In the genomic region with DNA sequence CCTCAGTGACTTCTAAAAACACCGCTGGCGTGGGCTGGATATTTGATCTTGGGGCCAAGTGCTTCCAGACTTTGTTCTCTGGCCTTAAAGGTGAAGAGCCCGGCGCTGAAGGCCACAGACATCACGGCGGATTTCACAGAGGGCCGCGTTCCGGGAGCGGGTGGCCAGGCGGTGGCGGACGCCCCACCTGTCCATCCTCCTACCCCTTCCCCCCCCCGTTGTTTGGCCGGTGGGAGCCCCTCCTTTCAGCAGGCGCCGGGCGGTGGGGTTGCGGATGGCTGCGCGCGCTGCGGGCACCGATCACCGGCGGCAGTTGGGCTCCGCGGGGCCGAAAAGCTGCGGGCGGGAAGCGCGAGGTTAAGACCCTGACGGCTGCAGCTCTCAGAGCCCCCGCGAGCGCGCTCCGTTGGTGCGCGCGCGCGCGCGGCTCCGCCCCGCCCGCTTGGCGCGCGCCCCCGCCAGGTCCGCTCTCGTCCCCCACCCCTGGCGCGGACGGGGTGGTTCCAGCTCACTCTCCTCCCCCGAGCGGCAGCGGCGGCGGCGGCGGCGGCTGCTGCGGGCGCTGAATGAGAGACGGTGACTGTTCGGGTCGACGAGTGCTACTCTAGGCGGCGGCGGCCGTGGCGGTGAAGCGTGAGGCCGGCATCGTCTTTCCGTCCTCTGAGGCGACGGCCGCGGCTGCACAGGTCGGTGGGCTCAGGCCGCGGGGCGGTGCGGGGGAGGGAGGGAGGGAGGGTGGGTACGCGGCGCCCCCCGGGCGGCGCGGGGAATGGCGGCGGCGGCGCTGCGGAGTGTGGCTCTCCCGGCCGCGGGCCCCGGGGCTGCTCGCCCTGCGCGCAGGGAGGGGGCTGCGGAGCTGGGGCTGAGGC, we compare ENCODE assay signal across 8 cellular contexts. TPM values are rescaled to one million over a fixed set of nuclear protein-coding genes. Genes with fewer than 3 reads are reported as not detected.
DNase-seq lines count a peak whose midpoint lies in the region; ATAC-seq, FAIRE-seq and TF ChIP-seq lines count a peak whose summit lies in the region.

A gene with protein sequence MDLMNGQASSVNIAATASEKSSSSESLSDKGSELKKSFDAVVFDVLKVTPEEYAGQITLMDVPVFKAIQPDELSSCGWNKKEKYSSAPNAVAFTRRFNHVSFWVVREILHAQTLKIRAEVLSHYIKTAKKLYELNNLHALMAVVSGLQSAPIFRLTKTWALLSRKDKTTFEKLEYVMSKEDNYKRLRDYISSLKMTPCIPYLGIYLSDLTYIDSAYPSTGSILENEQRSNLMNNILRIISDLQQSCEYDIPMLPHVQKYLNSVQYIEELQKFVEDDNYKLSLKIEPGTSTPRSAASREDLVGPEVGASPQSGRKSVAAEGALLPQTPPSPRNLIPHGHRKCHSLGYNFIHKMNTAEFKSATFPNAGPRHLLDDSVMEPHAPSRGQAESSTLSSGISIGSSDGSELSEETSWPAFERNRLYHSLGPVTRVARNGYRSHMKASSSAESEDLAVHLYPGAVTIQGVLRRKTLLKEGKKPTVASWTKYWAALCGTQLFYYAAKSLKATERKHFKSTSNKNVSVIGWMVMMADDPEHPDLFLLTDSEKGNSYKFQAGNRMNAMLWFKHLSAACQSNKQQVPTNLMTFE (plus strand): TSS at position 511 of the 869 bp plus-strand sequence. CDS start 51,521 bp downstream, outside the sequence.

- peak within 1 kb of the TSS; percentile 91 for H3K27ac ChIP-seq in DOHH2 (ENCODE audit: low read depth, low read length)
- H3K27ac ChIP-seq in KMS-11: peak within 1 kb of the TSS; percentile 44
- no peak within 1 kb of the TSS for H3K27ac ChIP-seq in SK-N-MC
- peak within 1 kb of the TSS; percentile 80 to 98 (median 94) for H3K27ac ChIP-seq in pancreas
- peak within 1 kb of the TSS; percentile 86 to 98 (median 94) for H3K27ac ChIP-seq in transverse colon

- peak within 1 kb of the TSS; percentile 74 for H3K9ac ChIP-seq in KMS-11
- peak within 1 kb of the TSS; percentile 65 for H3K9ac ChIP-seq in SK-N-MC (ENCODE audit: insufficient read length)

- H3K27me3 ChIP-seq in DOHH2 (ENCODE audit: control insufficient read depth, low read length): no peaks in the 10 kb centered on the region
- no peaks in the 10 kb centered on the region for H3K27me3 ChIP-seq in KMS-11 (ENCODE audit: insufficient read depth, low read depth)
- H3K27me3 ChIP-seq in pancreas: no peaks in the 10 kb centered on the region
- no peaks in the 10 kb centered on the region for H3K27me3 ChIP-seq in transverse colon

- peak within 1 kb of the TSS; percentile 76 for H3K27ac Mint-ChIP-seq in activated naive CD8-positive, alpha-beta T cell treated with anti-CD3 and anti-CD28 coated beads, Interleukin-2, amount 10 ng/mL, durations not matched to agents 7 days and 5 days

- TF ChIP-seq POLR2A in transverse colon (IDR thresholded peaks at IDR 0.05): peak; percentile 53

- ATAC-seq in GM21717 (IDR thresholded peaks at IDR 0.05; ENCODE audit: unreplicated experiment): peak; percentile 66
- peak; percentile 62 for ATAC-seq in activated naive CD8-positive, alpha-beta T cell treated with anti-CD3 and anti-CD28 coated beads, Interleukin-2, amount 10 ng/mL, durations not matched to agents 7 days and 5 days (ENCODE audit: low read depth)
- ATAC-seq in pancreas: peak; percentile 75 to 87 (median 84)

- WGBS in pancreas, 2 donors: 1% methylated on average over 34 to 110 of the region's 110 CpGs
- 4% methylated on average over 13 of the region's 110 CpGs; no CpG with 5 or more reads in 1 of the 2 donors for WGBS in transverse colon (ENCODE audit: low coverage in 1 of 2), 2 donors

- H3K9me3 Mint-ChIP-seq in activated naive CD8-positive, alpha-beta T cell treated with anti-CD3 and anti-CD28 coated beads, Interleukin-2, amount 10 ng/mL, durations not matched to agents 7 days and 5 days: no peaks in the 10 kb centered on the region

- peaks cover 42% of the 10 kb centered on the region for H3K36me3 ChIP-seq in DOHH2 (ENCODE audit: control insufficient read depth, low read length)
- no peaks in the 10 kb centered on the region for H3K36me3 ChIP-seq in KMS-11 (ENCODE audit: insufficient read depth)
- H3K36me3 ChIP-seq in SK-N-MC (ENCODE audit: insufficient read depth, low read length): no peaks in the 10 kb centered on the region
- no peaks in the 10 kb centered on the region for H3K36me3 ChIP-seq in pancreas
- H3K36me3 ChIP-seq in transverse colon: no peaks in the 10 kb centered on the region

- peak within 1 kb of the TSS; percentile 86 for H3K4me2 ChIP-seq in DOHH2 (ENCODE audit: low read length)
- peak within 1 kb of the TSS; percentile 95 for H3K4me2 ChIP-seq in KMS-11

- intact Hi-C loops in head of caudate nucleus (cut with DNase I): no loop called here
- intact Hi-C loops in pancreas (cut with DNase I): no loop called here
- intact Hi-C loops in transverse colon (cut with DNase I; ENCODE audit: low total_unique reads): no loop called here

- H3K4me3 ChIP-seq in DOHH2 (ENCODE audit: low read length) (peak within 1 kb of the TSS; percentile 89), KMS-11 (IDR thresholded peaks at IDR 0.05; ENCODE audit: insufficient read depth, low read depth, low read length) (peak within 1 kb of the TSS; percentile 78), SK-N-MC (peak within 1 kb of the TSS; percentile 83), pancreas (peak within 1 kb of the TSS; percentile 89 to 99 (median 92)), transverse colon (peak within 1 kb of the TSS; percentile 44 to 99 (median 94))

- peaks cover 46% of the 10 kb centered on the region for H3K4me1 ChIP-seq in DOHH2 (ENCODE audit: control insufficient read depth, low read length)
- H3K4me1 ChIP-seq in KMS-11 (ENCODE audit: low read depth, poor library complexity, severe bottlenecking): peaks cover 19% of the 10 kb centered on the region
- peaks cover 0 to 14% (median 7%) of the 10 kb centered on the region in 3 donors for H3K4me1 ChIP-seq in pancreas
- H3K4me1 ChIP-seq in transverse colon: peaks cover 0 to 30% (median 8%) of the 10 kb centered on the region in 4 donors

- H4K20me1 ChIP-seq in DOHH2 (ENCODE audit: control insufficient read depth, insufficient read depth, low read depth, low read length) (no peaks in the 10 kb centered on the region), KMS-11 (ENCODE audit: insufficient read depth) (no peaks in the 10 kb centered on the region)

- peaks cover 9% of the 10 kb centered on the region; the same call in 1 of the 2 replicates for H3F3A ChIP-seq in DOHH2 (ENCODE audit: control insufficient read depth, insufficient read depth)

- no peak for FAIRE-seq in pancreas (lab: Jason Lieb, UNC)

- H3K4me3 Mint-ChIP-seq in activated naive CD8-positive, alpha-beta T cell treated with anti-CD3 and anti-CD28 coated beads, Interleukin-2, amount 10 ng/mL, durations not matched to agents 7 days and 5 days: peak within 1 kb of the TSS; percentile 86

- peaks cover 11% of the 10 kb centered on the region for H3K4me1 Mint-ChIP-seq in activated naive CD8-positive, alpha-beta T cell treated with anti-CD3 and anti-CD28 coated beads, Interleukin-2, amount 10 ng/mL, durations not matched to agents 7 days and 5 days

- in situ Hi-C loops in transverse colon (cut with MboI; ENCODE audit: low pct_ligation_motif_present in 1 of 4, low pct_unique_long_range_greater_than_20kb in 1 of 4, low sequenced_read_pairs in 3 of 4): loop anchor here in 1 of 4 donors (25.0 kb wide), 1 partner anchor 413 kb away; no protein-coding TSS in a partner anchor

- H3K9me2 ChIP-seq in DOHH2 (replicated peaks; ENCODE audit: control insufficient read depth, low read length): no peaks in the 10 kb centered on the region

- H2AFZ ChIP-seq in KMS-11 (ENCODE audit: low read depth): peak within 1 kb of the TSS; percentile 99

- peaks cover 5% of the 10 kb centered on the region for H3K27me3 Mint-ChIP-seq in activated naive CD8-positive, alpha-beta T cell treated with anti-CD3 and anti-CD28 coated beads, Interleukin-2, amount 10 ng/mL, durations not matched to agents 7 days and 5 days

- TF ChIP-seq EP300 in transverse colon (IDR thresholded peaks at IDR 0.05; ENCODE audit: low read depth): no peak

- DNase-seq in SK-N-MC (ENCODE audit: low read depth, low spot score): no peak
- peak; percentile 72 for DNase-seq in activated naive CD8-positive, alpha-beta T cell treated with anti-CD3 and anti-CD28 coated beads, Interleukin-2, amount 10 ng/mL, durations not matched to agents 7 days and 5 days
- DNase-seq in head of caudate nucleus: peak; percentile 17 to 89 (median 74)
- peak; percentile 60 to 87 (median 76) for DNase-seq in pancreas
- DNase-seq in transverse colon: peak; percentile 80

- no peaks in the 10 kb centered on the region for H3K36me3 Mint-ChIP-seq in activated naive CD8-positive, alpha-beta T cell treated with anti-CD3 and anti-CD28 coated beads, Interleukin-2, amount 10 ng/mL, durations not matched to agents 7 days and 5 days

- POLR2A ChIA-PET in activated naive CD8-positive, alpha-beta T cell treated with anti-CD3 and anti-CD28 coated beads, Interleukin-2, amount 10 ng/mL, durations not matched to agents 7 days and 5 days (lab: Charles Lee): interaction anchor here (0.9 kb wide), 1 partner anchor 183 kb away, joined by 3 read pairs; no protein-coding TSS in a partner anchor

- H3K9me3 ChIP-seq in DOHH2 (ENCODE audit: control insufficient read depth, insufficient read depth, low read length) (peaks cover under 1% of the 10 kb centered on the region; the same call in 1 of the 2 replicates), SK-N-MC (ENCODE audit: low read depth, low read length) (no peaks in the 10 kb centered on the region), pancreas (no peaks in the 10 kb centered on the region), transverse colon (no peaks in the 10 kb centered on the region)

- TF ChIP-seq CTCF in DOHH2 (IDR thresholded peaks at IDR 0.05; ENCODE audit: low read depth, low read length, poor library complexity, severe bottlenecking) (no peak), KMS-11 (conservative IDR thresholded peaks at IDR 0.05; ENCODE audit: low read depth, low read length) (no peak), pancreas (IDR thresholded peaks at IDR 0.05) (no peak), transverse colon (IDR thresholded peaks at IDR 0.05) (no peak)

- H3K79me2 ChIP-seq in DOHH2 (ENCODE audit: control insufficient read depth, low read length): peaks cover 51% of the 10 kb centered on the region
- H3K79me2 ChIP-seq in KMS-11 (ENCODE audit: insufficient read depth, low read depth): no peaks in the 10 kb centered on the region

RNA-seq across cellular contexts. Expression of the gene that starts here (rescaled TPM):
- 1 to 10 TPM; 6.2 to 8.2 TPM for total RNA-seq in activated naive CD8-positive, alpha-beta T cell treated with anti-CD3 and anti-CD28 coated beads, Interleukin-2, amount 10 ng/mL, durations not matched to agents 7 days and 5 days
- 10 to 100 TPM in 3 of 6 donors, 1 to 10 TPM in 3; 5.0 to 11.6 (median 8.9) TPM for total RNA-seq in pancreas
- polyA plus RNA-seq in pancreas: 1 to 10 TPM; 1.9 to 5.0 TPM
- 10 to 100 TPM; 21.5 to 50.8 (median 34.0) TPM for total RNA-seq in transverse colon
